8 cellular contexts compared by ENCODE assay signal in genomic region chr17:21275047-21275578, GRCh38. TPM values are rescaled to one million over a fixed set of nuclear protein-coding genes. Genes with fewer than 3 reads are reported as not detected.
A peak's percentile ranks its signal among the peaks of the same experiment; 100 is the strongest.
DNase-seq lines count a peak whose midpoint lies in the region; TF ChIP-seq lines count a peak whose summit lies in the region.

No MANE protein-coding gene starts in this region.

- H3K36me3 ChIP-seq in Peyer's patch (no peaks in the 10 kb centered on the region), esophagus squamous epithelium (no peaks in the 10 kb centered on the region)

- peak overlapping the region; percentile 55 to 66 (median 64) for H3K4me3 ChIP-seq in Peyer's patch
- peak overlapping the region; percentile 50 to 86 (median 64) for H3K4me3 ChIP-seq in esophagus squamous epithelium
- peak overlapping the region; percentile 57 for H3K4me3 ChIP-seq in retinal pigment epithelial cell (ENCODE audit: low read length)

- TF ChIP-seq POLR2A in Peyer's patch (IDR thresholded peaks at IDR 0.05) = no peak
- no peak for TF ChIP-seq POLR2A in esophagus squamous epithelium (IDR thresholded peaks at IDR 0.05)

- H3K9me3 ChIP-seq in Peyer's patch = no peaks in the 10 kb centered on the region
- no peaks in the 10 kb centered on the region for H3K9me3 ChIP-seq in esophagus squamous epithelium

- H3K4me1 ChIP-seq in Peyer's patch (peaks cover 0 to 13% (median 2%) of the 10 kb centered on the region in 4 donors), esophagus squamous epithelium (peaks cover 8 to 42% (median 19%) of the 10 kb centered on the region in 3 donors)

- peak; percentile 35 for DNase-seq in stimulated activated CD4-positive, alpha-beta T cell treated with anti-CD3 and anti-CD28 coated beads, Interleukin-15, amount 100 ng/mL, for 24 hours
- DNase-seq in stimulated activated CD4-positive, alpha-beta T cell treated with anti-CD3 and anti-CD28 coated beads, Interleukin-4, amount 100 ng/mL, for 4 hours = no peak
- no peak for DNase-seq in Peyer's patch
- DNase-seq in esophagus squamous epithelium (lab: John Stamatoyannopoulos, UW) = no peak
- no peak for DNase-seq in retinal pigment epithelial cell (ENCODE audit: low read depth)
- no peak for DNase-seq in SK-N-DZ (ENCODE audit: low spot score)
- DNase-seq in COLO668 (lab: John Stamatoyannopoulos, UW; ENCODE audit: unreplicated experiment) = no peak
- no peak for DNase-seq in NCI-H345 (lab: John Stamatoyannopoulos, UW)

- no peaks in the 10 kb centered on the region for H3K27me3 ChIP-seq in Peyer's patch
- H3K27me3 ChIP-seq in esophagus squamous epithelium = no peaks in the 10 kb centered on the region

- intact Hi-C loops in esophagus squamous epithelium (cut with DNase I) = no loop called here

- H3K27ac ChIP-seq in Peyer's patch = peak overlapping the region; percentile 38 to 88 (median 58)
- peak overlapping the region; percentile 69 to 79 (median 74) for H3K27ac ChIP-seq in esophagus squamous epithelium

- WGBS in esophagus squamous epithelium, 2 donors = 30 to 43% methylated on average over 5 to 13 of the region's 20 CpGs

- TF ChIP-seq CTCF in Peyer's patch (IDR thresholded peaks at IDR 0.05) = no peak
- TF ChIP-seq CTCF in esophagus squamous epithelium (IDR thresholded peaks at IDR 0.05) = no peak
- TF ChIP-seq CTCF in retinal pigment epithelial cell (conservative IDR thresholded peaks at IDR 0.05; ENCODE audit: low read depth, low read length) = no peak

RNA-seq across cellular contexts. Expression of gene MAP2K3, which starts 9.4 kb away (rescaled TPM):
- total RNA-seq in Peyer's patch (100 to 1,000 TPM in 2 of 4 donors, 10 to 100 TPM in 2; 54.5 to 133 (median 102) TPM), esophagus squamous epithelium (10 to 100 TPM; 24.1 to 53.6 (median 38.4) TPM)
- polyA plus RNA-seq in SK-N-DZ (2014; cell fraction: cytosol; rRNA removed) = 8.6 and 9.6 TPM in 2 replicates
- 11.4 and 12.4 TPM in 2 replicates for polyA plus RNA-seq in SK-N-DZ (2014; cell fraction: nucleus; rRNA removed)

RNA-seq across cellular contexts. Expression of gene NATD1, which starts 21.9 kb away (rescaled TPM):
- total RNA-seq in Peyer's patch (10 to 100 TPM in 2 of 4 donors, 1 to 10 TPM in 2; 5.0 to 11.4 (median 10.1) TPM), esophagus squamous epithelium (1 to 10 TPM; 2.4 to 5.1 (median 3.2) TPM)
- polyA plus RNA-seq in SK-N-DZ (2014; cell fraction: cytosol; rRNA removed) = 4.1 and 4.2 TPM in 2 replicates
- polyA plus RNA-seq in SK-N-DZ (2014; cell fraction: nucleus; rRNA removed) = 2.5 and 5.0 TPM in 2 replicates
